15 cellular contexts compared by ENCODE assay signal in the genomic region with DNA sequence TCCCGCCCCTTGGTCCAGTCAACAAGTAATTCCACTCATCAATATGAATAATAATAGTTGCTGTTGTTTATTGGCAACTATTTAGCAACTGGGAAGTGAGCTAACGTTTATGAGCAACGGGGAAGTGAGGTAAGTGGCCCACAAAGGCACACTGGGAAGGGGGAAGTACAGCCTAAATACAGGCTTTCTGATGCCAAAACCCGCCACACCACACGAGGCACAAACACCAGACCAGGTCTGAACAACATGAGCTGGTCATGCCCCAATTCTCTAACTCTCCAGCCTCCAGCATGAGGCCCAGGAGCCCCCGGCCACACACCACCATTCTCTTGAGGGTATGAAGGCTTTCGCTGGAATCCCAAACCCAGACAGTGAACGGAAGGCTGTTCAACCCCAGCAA. TPM values are rescaled to one million over a fixed set of nuclear protein-coding genes. Genes with fewer than 3 reads are reported as not detected.
DNase-seq lines count a peak whose midpoint lies in the region; ATAC-seq, FAIRE-seq and TF ChIP-seq lines count a peak whose summit lies in the region.
"Had no signal": no experiment of that assay in that cellular context is flagged by ENCODE, and none has a peak within 500 bp of the region (broad histone marks: within the 10 kb centered on the region; RNA-seq: fewer than 3 reads in every experiment).

No MANE protein-coding gene starts in this region.

- ATAC-seq in natural killer cell: peak; percentile 14 to 40 (median 39)

- H3K36me3 ChIP-seq in kidney (ENCODE audit: control insufficient read depth in 1 of 2, insufficient read depth in 2 of 2, low read length in 2 of 2) (no peaks in the 10 kb centered on the region), ascending aorta (no peaks in the 10 kb centered on the region)
- H3K36me3 ChIP-seq: colonic mucosa had no signal

- peak overlapping the region; percentile 87 for H3K27ac Mint-ChIP-seq in dendritic cell treated with granulocyte-macrophage colony-stimulating factor and Interleukin-4, amounts not matched to agents 40 ng/mL and 50 ng/mL, for 4 days
- H3K27ac Mint-ChIP-seq in natural killer cell: no peak overlapping the region
- H3K27ac Mint-ChIP-seq: mesothelial cell of epicardium had no signal

- peaks cover 35% of the 10 kb centered on the region for H3K36me3 Mint-ChIP-seq in dendritic cell treated with granulocyte-macrophage colony-stimulating factor and Interleukin-4, amounts not matched to agents 40 ng/mL and 50 ng/mL, for 4 days (ENCODE audit: low read depth)
- no peaks in the 10 kb centered on the region for H3K36me3 Mint-ChIP-seq in natural killer cell

- H3K27me3 ChIP-seq in ascending aorta: no peaks in the 10 kb centered on the region
- H3K27me3 ChIP-seq: colonic mucosa had no signal

- H3K4me3 ChIP-seq in kidney (ENCODE audit: low read length in 2 of 2) (no peak overlapping the region), ascending aorta (no peak overlapping the region)
- H3K4me3 ChIP-seq: colonic mucosa had no signal

- H3K4me1 ChIP-seq in kidney (ENCODE audit: control insufficient read depth in 1 of 2, insufficient read depth in 1 of 2, low read depth in 1 of 2, low read length in 2 of 2): peaks cover 0 to 5% of the 10 kb centered on the region in 2 donors
- peaks cover 5 to 16% of the 10 kb centered on the region in 2 donors for H3K4me1 ChIP-seq in ascending aorta
- H3K4me1 ChIP-seq: colonic mucosa had no signal

- peak; percentile 88 for DNase-seq in CD1c-positive myeloid dendritic cell (ENCODE audit: extremely low spot score)
- DNase-seq in MV-4-11 (lab: John Stamatoyannopoulos, UW): peak; percentile 75
- no peak for DNase-seq in natural killer cell
- DNase-seq in cerebellum (ENCODE audit: low spot score): no peak
- DNase-seq in kidney: no peak
- no peak for DNase-seq in ascending aorta (ENCODE audit: low spot score in 2 of 2)
- no peak for DNase-seq in DMS79 treated with DMSO at 0.1 percent for 48 hours (lab: John Stamatoyannopoulos, UW)
- DNase-seq: colonic mucosa; NCI-H526 treated with DMSO at 0.1 percent for 48 hours; RPMI8226; stimulated activated CD4-positive, alpha-beta T cell treated with anti-CD3 and anti-CD28 coated beads, Interleukin-4, amount 100 ng/mL, for 4 hours had no signal

- intact Hi-C loops in dendritic cell treated with granulocyte-macrophage colony-stimulating factor and Interleukin-4, amounts not matched to agents 40 ng/mL and 50 ng/mL, for 4 days (cut with micrococcal nuclease): no loop called here
- intact Hi-C loops in natural killer cell (cut with micrococcal nuclease): no loop called here
- intact Hi-C loops in kidney (cut with DNase I): no loop called here
- intact Hi-C loops in ascending aorta (cut with DNase I): no loop called here

- FAIRE-seq in kidney (lab: Jason Lieb, UNC): no peak
- FAIRE-seq: HTR-8/SVneo had no signal

- no peaks in the 10 kb centered on the region for H3K9me3 ChIP-seq in kidney (ENCODE audit: control insufficient read depth in 1 of 2, low read length in 2 of 2)
- H3K9me3 ChIP-seq in ascending aorta: no peaks in the 10 kb centered on the region
- H3K9me3 ChIP-seq: colonic mucosa had no signal

- no peak overlapping the region for H3K27ac ChIP-seq in kidney (ENCODE audit: low read depth in 2 of 2, low read length in 2 of 2)
- peak overlapping the region in 1 of 2 donors; percentile 22 for H3K27ac ChIP-seq in ascending aorta
- H3K27ac ChIP-seq: C4-2B, colonic mucosa had no signal

- H3K4me1 Mint-ChIP-seq in dendritic cell treated with granulocyte-macrophage colony-stimulating factor and Interleukin-4, amounts not matched to agents 40 ng/mL and 50 ng/mL, for 4 days (ENCODE audit: low read depth): peaks cover 70% of the 10 kb centered on the region
- peaks cover 54 to 65% of the 10 kb centered on the region in 2 donors for H3K4me1 Mint-ChIP-seq in natural killer cell
- H3K4me1 Mint-ChIP-seq: mesothelial cell of epicardium had no signal

- no peak overlapping the region for H3K9ac ChIP-seq in kidney (ENCODE audit: low read length in 2 of 2)

- no peaks in the 10 kb centered on the region for H3K9me3 Mint-ChIP-seq in dendritic cell treated with granulocyte-macrophage colony-stimulating factor and Interleukin-4, amounts not matched to agents 40 ng/mL and 50 ng/mL, for 4 days
- no peaks in the 10 kb centered on the region for H3K9me3 Mint-ChIP-seq in natural killer cell

- no peaks in the 10 kb centered on the region for H3K27me3 Mint-ChIP-seq in dendritic cell treated with granulocyte-macrophage colony-stimulating factor and Interleukin-4, amounts not matched to agents 40 ng/mL and 50 ng/mL, for 4 days
- H3K27me3 Mint-ChIP-seq in natural killer cell (ENCODE audit: low read depth in 2 of 2): no peaks in the 10 kb centered on the region

- no peak overlapping the region for H3K4me3 Mint-ChIP-seq in dendritic cell treated with granulocyte-macrophage colony-stimulating factor and Interleukin-4, amounts not matched to agents 40 ng/mL and 50 ng/mL, for 4 days
- peak overlapping the region; percentile 21 for H3K4me3 Mint-ChIP-seq in natural killer cell
- H3K4me3 Mint-ChIP-seq: mesothelial cell of epicardium had no signal

- TF ChIP-seq CTCF in natural killer cell (IDR thresholded peaks at IDR 0.05) (no peak), kidney (IDR thresholded peaks at IDR 0.05; ENCODE audit: borderline replicate concordance, extremely low read depth, insufficient read depth) (no peak), ascending aorta (IDR thresholded peaks at IDR 0.05) (no peak)

RNA-seq across cellular contexts. Expression of a gene that starts 50.8 kb away (rescaled TPM):
- total RNA-seq in natural killer cell (100 to 1,000 TPM; 382 to 392 (median 389) TPM), cerebellum (55.3 TPM), kidney (38.2 TPM), ascending aorta (75.4 TPM)
- polyA plus RNA-seq in kidney (ENCODE audit: insufficient read depth, low read depth, low replicate concordance): 8.5 TPM

Comparison
In these comparisons a context has a peak if more than half of its experiments do, and no peak if none do; other contexts are left out.
1. DNase-seq: peak in CD1c-positive myeloid dendritic cell (single experiment) and MV-4-11 (single experiment); none in natural killer cell (single experiment), cerebellum (single experiment), kidney (single experiment), ascending aorta (0 of 2) and DMS79 treated with DMSO at 0.1 percent for 48 hours (single experiment).